ENCODE assay signal across 2 cellular contexts in the genomic region with DNA sequence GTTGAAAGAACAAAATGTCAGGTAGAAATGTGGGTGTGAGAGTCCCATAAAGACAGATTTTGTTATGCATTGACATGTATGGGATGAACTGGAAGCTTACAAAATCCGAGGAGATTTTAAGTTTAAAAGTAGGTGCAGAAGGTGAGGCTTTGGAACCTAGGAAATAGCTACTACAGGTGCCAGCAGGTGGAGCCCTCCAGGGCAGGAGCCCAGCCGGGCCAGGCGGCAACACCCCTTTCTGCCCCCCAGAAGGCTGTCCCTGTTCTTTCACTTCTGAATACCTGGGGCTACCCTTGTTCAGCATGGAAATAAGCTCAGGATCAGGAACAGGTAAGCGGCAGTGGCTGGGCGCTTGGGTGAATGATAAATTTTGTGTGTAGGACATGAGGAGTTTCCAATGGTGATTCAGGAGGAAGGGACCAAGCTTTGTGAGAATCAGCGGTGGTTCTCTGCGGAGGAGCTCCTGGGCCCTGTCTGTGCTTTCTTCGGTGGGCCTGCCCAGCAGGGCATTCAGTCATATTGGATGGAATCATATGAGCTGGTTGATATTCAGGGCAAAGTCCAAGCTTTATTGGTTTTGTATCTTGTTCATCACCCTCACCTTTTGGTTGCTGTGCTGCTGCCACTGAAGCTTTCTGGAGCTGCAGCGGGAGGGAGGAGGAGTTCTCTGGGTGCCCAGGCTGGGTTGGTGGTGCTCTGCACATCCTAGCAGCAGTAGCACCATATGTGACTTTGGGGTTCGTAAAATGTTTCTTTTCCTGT.
A peak's percentile ranks its signal among the peaks of the same experiment; 100 is the strongest.
TF ChIP-seq lines count a peak whose summit lies in the region.

No MANE protein-coding gene starts in this region.

TF ChIP-seq in IMR-90, 13 proteins besides CTCF, POLR2A, EP300 and RAD21 (continued from another document):
- TF ChIP-seq, protein P1, sequence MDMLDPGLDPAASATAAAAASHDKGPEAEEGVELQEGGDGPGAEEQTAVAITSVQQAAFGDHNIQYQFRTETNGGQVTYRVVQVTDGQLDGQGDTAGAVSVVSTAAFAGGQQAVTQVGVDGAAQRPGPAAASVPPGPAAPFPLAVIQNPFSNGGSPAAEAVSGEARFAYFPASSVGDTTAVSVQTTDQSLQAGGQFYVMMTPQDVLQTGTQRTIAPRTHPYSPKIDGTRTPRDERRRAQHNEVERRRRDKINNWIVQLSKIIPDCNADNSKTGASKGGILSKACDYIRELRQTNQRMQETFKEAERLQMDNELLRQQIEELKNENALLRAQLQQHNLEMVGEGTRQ (IDR thresholded peaks at IDR 0.05; ENCODE audit: low read depth, low read length) = no peak
- TF ChIP-seq ELK1 (IDR thresholded peaks at IDR 0.05; ENCODE audit: borderline replicate concordance, low read depth, low read length) (no peak), NFE2L2 (IDR thresholded peaks at IDR 0.05; ENCODE audit: low read depth, low read length) (no peak), SMC3 (IDR thresholded peaks at IDR 0.05; ENCODE audit: low read depth, low read length) (0 out of 2 replicates have a peak, but pooled peaks have one; percentile 13), CHD1 (IDR thresholded peaks at IDR 0.05; ENCODE audit: low read depth, low read length) (no peak)

TF ChIP-seq in GM12891, 5 proteins besides CTCF, POLR2A, EP300 and RAD21 (continued from another document):
- no peak for TF ChIP-seq POLR2AphosphoS5 (IDR thresholded peaks at IDR 0.05; ENCODE audit: low read depth, low read length)
- TF ChIP-seq SPI1 (IDR thresholded peaks at IDR 0.05; ENCODE audit: low read depth, low read length) = no peak
